ENCODE assay signal across 8 cellular contexts in genomic region chr17:74971842-74972106, GRCh38. TPM values are rescaled to one million over a fixed set of nuclear protein-coding genes. Genes with fewer than 3 reads are reported as not detected.
DNase-seq lines count a peak whose midpoint lies in the region; ATAC-seq and TF ChIP-seq lines count a peak whose summit lies in the region.

No MANE protein-coding gene starts in this region.

- no peak overlapping the region for H2BK5ac ChIP-seq in H9 (ENCODE audit: insufficient read length, low read length)

- H4K5ac ChIP-seq in H9 (ENCODE audit: insufficient read length, low read depth, low read length): no peak overlapping the region

- H4K8ac ChIP-seq in H9 (replicated peaks; ENCODE audit: insufficient read length, low read depth, low read length): no peak overlapping the region

- no peak overlapping the region for H3K18ac ChIP-seq in H9 (ENCODE audit: insufficient read length, low read depth, low read length)

- H3K23me2 ChIP-seq in H9 (ENCODE audit: insufficient read length, low read depth, low read length, poor library complexity, severe bottlenecking): peaks cover 8% of the 10 kb centered on the region

- no peak overlapping the region for H2AK5ac ChIP-seq in H9 (ENCODE audit: insufficient read length, low read length)

- H3T11ph ChIP-seq in H9 (ENCODE audit: low read length): no peak overlapping the region

- whole genome bisulfite sequencing in H9 (ENCODE audit: extremely low coverage, insufficient read length, low lambda C conversion rate): no CpG with 5 or more reads among the region's 9 CpGs

- no peaks in the 10 kb centered on the region for H3K79me1 ChIP-seq in H9 (ENCODE audit: insufficient read depth, low read depth, low read length, poor library complexity, severe bottlenecking)

- H3K14ac ChIP-seq in H9 (ENCODE audit: insufficient read depth, low read length): no peak overlapping the region

- H3K4me3 ChIP-seq in iPS-18c (ENCODE audit: insufficient read depth, low read depth, low read length) (peak overlapping the region; percentile 77), skeletal muscle satellite cell (ENCODE audit: low read length) (peak overlapping the region; percentile 65)

- no peak overlapping the region for H3K4ac ChIP-seq in H9 (ENCODE audit: low read depth, low read length)

- peak overlapping the region; percentile 47 for H3K4me2 ChIP-seq in H9 (ENCODE audit: insufficient read depth, insufficient read length, low read length)
- peak overlapping the region; percentile 80 for H3K4me2 ChIP-seq in skeletal muscle satellite cell (ENCODE audit: low read length)

- H3K27me3 ChIP-seq in H9 (ENCODE audit: insufficient read depth, low read length) (peaks cover 19% of the 10 kb centered on the region), skeletal muscle satellite cell (ENCODE audit: control insufficient read depth, insufficient read depth, low read length) (peaks cover 34% of the 10 kb centered on the region)

- H3K9me3 Mint-ChIP-seq in H9: peaks cover 0 to 2% of the 10 kb centered on the region in 2 experiments; a peak in 1 of 5 replicates
- H3K9me3 Mint-ChIP-seq in activated T-helper 17 cell treated with anti-CD3 and anti-CD28 coated beads, Interleukin-2, amount 50 U/mL, for 72 hours: no peaks in the 10 kb centered on the region

- DNase-seq in H9 (no peak), NCI-H1694 treated with DMSO at 0.1 percent for 48 hours (lab: John Stamatoyannopoulos, UW) (no peak), DMS79 (lab: John Stamatoyannopoulos, UW) (no peak), GM19240 (ENCODE audit: insufficient read length, low spot score) (no peak)

- H3K9me3 ChIP-seq in H9 (ENCODE audit: control insufficient read depth, low read depth, low read length) (no peaks in the 10 kb centered on the region), iPS-18c (ENCODE audit: control insufficient read depth, insufficient read depth, low read length) (no peaks in the 10 kb centered on the region), skeletal muscle satellite cell (replicated peaks; ENCODE audit: low read length) (no peaks in the 10 kb centered on the region)

- no peaks in the 10 kb centered on the region for H3K36me3 ChIP-seq in skeletal muscle satellite cell (ENCODE audit: insufficient read depth, low read length)

- H2BK20ac ChIP-seq in H9 (ENCODE audit: low read depth, low read length, poor library complexity, severe bottlenecking): no peak overlapping the region

- H4K20me1 ChIP-seq in H9 (ENCODE audit: control insufficient read depth, insufficient read depth, insufficient read length): no peaks in the 10 kb centered on the region

- no peaks in the 10 kb centered on the region for H3K36me3 Mint-ChIP-seq in H9 (ENCODE audit: insufficient read depth in 1 of 3, low read depth in 3 of 3)
- H3K36me3 Mint-ChIP-seq in activated T-helper 17 cell treated with anti-CD3 and anti-CD28 coated beads, Interleukin-2, amount 50 U/mL, for 72 hours (ENCODE audit: low read depth): no peaks in the 10 kb centered on the region

- TF ChIP-seq CTCF in H9 (conservative IDR thresholded peaks at IDR 0.05): no peak

- H3K4me3 Mint-ChIP-seq in H9: peak overlapping the region; percentile 67 to 83
- peak overlapping the region; percentile 90 for H3K4me3 Mint-ChIP-seq in activated T-helper 17 cell treated with anti-CD3 and anti-CD28 coated beads, Interleukin-2, amount 50 U/mL, for 72 hours

- H3K27ac ChIP-seq in H9 (ENCODE audit: insufficient read length, low read depth, low read length): no peak overlapping the region

- H3K23ac ChIP-seq in H9 (ENCODE audit: insufficient read length, low read depth, low read length): no peak overlapping the region

- no peaks in the 10 kb centered on the region for H3K79me2 ChIP-seq in H9 (ENCODE audit: insufficient read depth, low read length)

- H2BK15ac ChIP-seq in H9 (ENCODE audit: low read depth, low read length): no peak overlapping the region

- H3K4me1 ChIP-seq in H9 (ENCODE audit: insufficient read depth, low read length): no peaks in the 10 kb centered on the region; the same call in 1 of the 2 replicates
- H3K4me1 ChIP-seq in skeletal muscle satellite cell (ENCODE audit: control insufficient read depth, insufficient read depth, low read length): peaks cover 7% of the 10 kb centered on the region

- H2AFZ ChIP-seq in H9 (ENCODE audit: low read length): no peak overlapping the region

- H3K27ac Mint-ChIP-seq in H9: no peak overlapping the region
- H3K27ac Mint-ChIP-seq in activated T-helper 17 cell treated with anti-CD3 and anti-CD28 coated beads, Interleukin-2, amount 50 U/mL, for 72 hours: no peak overlapping the region

- H3K9ac ChIP-seq in H9 (ENCODE audit: extremely low read depth, insufficient read length, low read length): no peak overlapping the region
- no peak overlapping the region for H3K9ac ChIP-seq in skeletal muscle satellite cell (ENCODE audit: low read depth, low read length)

- H2BK12ac ChIP-seq in H9 (ENCODE audit: insufficient read length, low read depth, low read length): no peak overlapping the region

- H3K27me3 Mint-ChIP-seq in H9 (ENCODE audit: low read depth): peaks cover 59% of the 10 kb centered on the region
- peaks cover 6% of the 10 kb centered on the region for H3K27me3 Mint-ChIP-seq in activated T-helper 17 cell treated with anti-CD3 and anti-CD28 coated beads, Interleukin-2, amount 50 U/mL, for 72 hours

- H2BK120ac ChIP-seq in H9 (ENCODE audit: low read depth, low read length, poor library complexity, severe bottlenecking): no peak overlapping the region

- no peak overlapping the region for H3K56ac ChIP-seq in H9 (ENCODE audit: insufficient read length, low read depth, low read length)

- no peak for ATAC-seq in activated T-helper 17 cell treated with anti-CD3 and anti-CD28 coated beads, Interleukin-2, amount 50 U/mL, for 72 hours (replicated peaks)
- ATAC-seq in GM21515 (IDR thresholded peaks at IDR 0.05; ENCODE audit: unreplicated experiment): no peak

- H3K4me1 Mint-ChIP-seq in H9: peaks cover 10 to 19% of the 10 kb centered on the region in 2 experiments
- peaks cover 5% of the 10 kb centered on the region for H3K4me1 Mint-ChIP-seq in activated T-helper 17 cell treated with anti-CD3 and anti-CD28 coated beads, Interleukin-2, amount 50 U/mL, for 72 hours

- H4K91ac ChIP-seq in H9 (ENCODE audit: insufficient read length, low read depth, low read length): no peak overlapping the region

RNA-seq across cellular contexts. Expression of gene HID1, which starts 0.8 kb away (rescaled TPM):
- total RNA-seq in H9 (2021): 12.7 and 13.9 TPM in 2 replicates
- 1 to 10 TPM; 1.2 to 2.8 TPM for total RNA-seq in activated T-helper 17 cell treated with anti-CD3 and anti-CD28 coated beads, Interleukin-2, amount 50 U/mL, for 72 hours
- total RNA-seq in skeletal muscle satellite cell (2012; rRNA removed): under 0.01 and 1.1 TPM in 2 replicates

RNA-seq across cellular contexts. Expression of gene CDR2L, which starts 15.7 kb away (rescaled TPM):
- total RNA-seq in H9 (2021): 23.3 and 24.0 TPM in 2 replicates
- 1 to 10 TPM in 1 of 2 donors, under 1 TPM in 1; 0.56 to 1.2 TPM for total RNA-seq in activated T-helper 17 cell treated with anti-CD3 and anti-CD28 coated beads, Interleukin-2, amount 50 U/mL, for 72 hours
- 17.5 and 21.8 TPM in 2 replicates for total RNA-seq in skeletal muscle satellite cell (2012; rRNA removed)

RNA-seq across cellular contexts. Expression of gene OTOP3, which starts 36.1 kb away (rescaled TPM):
- not detected in 2 replicates for total RNA-seq in H9 (2021)
- total RNA-seq in activated T-helper 17 cell treated with anti-CD3 and anti-CD28 coated beads, Interleukin-2, amount 50 U/mL, for 72 hours: not detected
- not detected in 2 replicates for total RNA-seq in skeletal muscle satellite cell (2012; rRNA removed)

RNA-seq across cellular contexts. Expression of gene MRPL58, which starts 40.7 kb away (rescaled TPM):
- total RNA-seq in H9 (2021): 41.0 and 43.2 TPM in 2 replicates
- 10 to 100 TPM; 25.4 to 48.2 TPM for total RNA-seq in activated T-helper 17 cell treated with anti-CD3 and anti-CD28 coated beads, Interleukin-2, amount 50 U/mL, for 72 hours
- total RNA-seq in skeletal muscle satellite cell (2012; rRNA removed): 36.7 and 49.9 TPM in 2 replicates

RNA-seq across cellular contexts. Expression of gene OTOP2, which starts 47.7 kb away (rescaled TPM):
- 0.11 TPM in 1 of 2 replicates, not detected in the other for total RNA-seq in H9 (2021)
- total RNA-seq in activated T-helper 17 cell treated with anti-CD3 and anti-CD28 coated beads, Interleukin-2, amount 50 U/mL, for 72 hours: not detected
- total RNA-seq in skeletal muscle satellite cell (2012; rRNA removed): not detected in 2 replicates

Comparison
In these comparisons a context has a peak if more than half of its experiments do, and no peak if none do; other contexts are left out.
1. RNA of gene CDR2L, which starts 15.7 kb away (total RNA-seq): 23.3 to 24.0 TPM in H9; 0.56 to 1.2 TPM in activated T-helper 17 cell treated with anti-CD3 and anti-CD28 coated beads, Interleukin-2, amount 50 U/mL, for 72 hours; every median in the first group is over 10 times any median in the second.